1 cellular context compared by ENCODE assay signal in genomic region chr6:34132486-34133185, GRCh38.
TF ChIP-seq lines count a peak whose summit lies in the region.

No MANE protein-coding gene starts in this region.

TF ChIP-seq in K562, 482 proteins besides CTCF, POLR2A, EP300 and RAD21 (continued from another document and continues in another):
- 0 out of 2 replicates have a peak, but pooled peaks have one; percentile 26 for TF ChIP-seq ZBTB40 (IDR thresholded peaks at IDR 0.05)
- 0 out of 2 replicates have a peak, but pooled peaks have one; percentile 22 for TF ChIP-seq ZBTB40 (CRISPR knock-in tag; IDR thresholded peaks at IDR 0.05)
- peak; percentile 99 for TF ChIP-seq EHMT2 (IDR thresholded peaks at IDR 0.05)
- peak; percentile 30; the same call in 1 of the 2 replicates for TF ChIP-seq E2F4 (CRISPR knock-in tag; IDR thresholded peaks at IDR 0.05; ENCODE audit: low read depth)
- peak; percentile 98 for TF ChIP-seq MIER1 (IDR thresholded peaks at IDR 0.05; ENCODE audit: low read depth)
- no peak for TF ChIP-seq ZNF655 (CRISPR knock-in tag; IDR thresholded peaks at IDR 0.05)
- no peak for TF ChIP-seq HBP1 (CRISPR knock-in tag; IDR thresholded peaks at IDR 0.05)
- TF ChIP-seq ETS1 (conservative IDR thresholded peaks at IDR 0.05; ENCODE audit: control insufficient read depth, low read depth, low read length): no peak
- TF ChIP-seq PRMT5 (CRISPR knock-in tag; IDR thresholded peaks at IDR 0.05): peak; percentile 87; the same call in 1 of the 2 replicates
- TF ChIP-seq CREBBP (IDR thresholded peaks at IDR 0.05; ENCODE audit: low read depth, low read length): no peak
- peak; percentile 34; the same call in 1 of the 2 replicates for TF ChIP-seq CREB3 (tag; conservative IDR thresholded peaks at IDR 0.05; ENCODE audit: low read depth)
- TF ChIP-seq RBM34 (IDR thresholded peaks at IDR 0.05; ENCODE audit: borderline replicate concordance, insufficient read depth, low read length): no peak
- no peak for TF ChIP-seq ETV5 (CRISPR knock-in tag; IDR thresholded peaks at IDR 0.05; ENCODE audit: low read depth)
- no peak for TF ChIP-seq CHD4 (IDR thresholded peaks at IDR 0.05; ENCODE audit: insufficient read depth, insufficient replicate concordance, low read depth, low read length, poor library complexity, severe bottlenecking)
- 0 out of 4 replicates have a peak, but pooled peaks of 1 of the 2 experiments have one; percentile 24 for TF ChIP-seq ARNT (IDR thresholded peaks at IDR 0.05)
- peak; percentile 57; the same call in 1 of the 2 replicates for TF ChIP-seq ZNF584 (CRISPR knock-in tag; IDR thresholded peaks at IDR 0.05; ENCODE audit: low read depth)
- TF ChIP-seq DNMT1 (IDR thresholded peaks at IDR 0.05): no peak
- TF ChIP-seq ETV6 (IDR thresholded peaks at IDR 0.05; ENCODE audit: borderline replicate concordance in 1 of 2, low read depth in 2 of 2, low read length in 1 of 2): no peak
- TF ChIP-seq ETV6 (CRISPR knock-in tag; IDR thresholded peaks at IDR 0.05; ENCODE audit: borderline replicate concordance): peak; percentile 51; the same call in 1 of the 2 replicates
- TF ChIP-seq ZBTB49 (CRISPR knock-in tag; IDR thresholded peaks at IDR 0.05; ENCODE audit: borderline replicate concordance): 0 out of 2 replicates have a peak, but pooled peaks have one; percentile 55
- no peak for TF ChIP-seq CBX3 (IDR thresholded peaks at IDR 0.05; ENCODE audit: borderline replicate concordance in 1 of 2, low read length in 2 of 2)
- TF ChIP-seq MYBL2 (IDR thresholded peaks at IDR 0.05; ENCODE audit: low read depth): no peak
- peak; percentile 71; the same call in 1 of the 2 replicates for TF ChIP-seq MYBL2 (CRISPR knock-in tag; IDR thresholded peaks at IDR 0.05; ENCODE audit: borderline replicate concordance)
- no peak for TF ChIP-seq RBM14 (IDR thresholded peaks at IDR 0.05; ENCODE audit: borderline replicate concordance, insufficient read depth, low read depth, low read length)
- no peak for TF ChIP-seq DACH1 (IDR thresholded peaks at IDR 0.05; ENCODE audit: partially characterized antibody)
- TF ChIP-seq AFF1 (IDR thresholded peaks at IDR 0.05; ENCODE audit: low read depth in 1 of 2, partially characterized antibody in 2 of 2): peak in 1 of 2 experiments; percentile 91
- peak; percentile 80; the same call in 1 of the 2 replicates for TF ChIP-seq IRF2 (CRISPR knock-in tag; IDR thresholded peaks at IDR 0.05)
- no peak for TF ChIP-seq MTA2 (IDR thresholded peaks at IDR 0.05; ENCODE audit: low read depth)
- TF ChIP-seq FOXP4 (CRISPR knock-in tag; IDR thresholded peaks at IDR 0.05; ENCODE audit: borderline replicate concordance): peak; percentile 43; the same call in 1 of the 2 replicates
